In genomic region chr12:101939856-101940265, GRCh38 we compare ENCODE assay signal across 8 cellular contexts.
A peak's percentile ranks its signal among the peaks of the same experiment; 100 is the strongest.
DNase-seq lines count a peak whose midpoint lies in the region; ATAC-seq and TF ChIP-seq lines count a peak whose summit lies in the region.

No MANE protein-coding gene starts in this region.

- ATAC-seq in GM19455 (IDR thresholded peaks at IDR 0.05; ENCODE audit: unreplicated experiment): peak; percentile 29
- ATAC-seq in HG03097 (IDR thresholded peaks at IDR 0.05; ENCODE audit: low FRiP score, unreplicated experiment): no peak

- peak overlapping the region in 1 of 5 experiments; percentile 51 for H3K4me3 Mint-ChIP-seq in brain

- no peaks in the 10 kb centered on the region for H3K36me3 Mint-ChIP-seq in brain

- peaks cover 20% of the 10 kb centered on the region for H3K4me1 Mint-ChIP-seq in brain

- peaks cover 4% of the 10 kb centered on the region for H3K27me3 Mint-ChIP-seq in brain

- TF ChIP-seq CTCF in brain (conservative IDR thresholded peaks at IDR 0.05): peak; percentile 89 to 91

- H3K9me3 Mint-ChIP-seq in brain: no peaks in the 10 kb centered on the region

- DNase-seq in AG20443 (ENCODE audit: low spot score) (peak; percentile 70), NCI-H146 treated with DMSO at 0.1 percent for 48 hours (lab: John Stamatoyannopoulos, UW; ENCODE audit: unreplicated experiment) (peak; percentile 29), T-helper 2 cell (peak in 4 of 5 experiments; percentile 4 to 83 (median 14)), inferior parietal cortex (ENCODE audit: extremely low spot score) (peak; percentile 69)
- peak; percentile 17 to 22 for DNase-seq in stimulated activated CD4-positive, alpha-beta T cell treated with anti-CD3 and anti-CD28 coated beads, Interleukin-15, amount 100 ng/mL, for 48 hours (ENCODE audit: low read depth in 2 of 2)

- peak overlapping the region in 4 of 5 experiments; percentile 64 to 77 (median 70) for H3K27ac Mint-ChIP-seq in brain

Comparison
In these comparisons a context has a peak if more than half of its experiments do, and no peak if none do; other contexts are left out.
1. DNase-seq: peak in every context shown above with its lines; median percentile 70 in AG20443; 69 in inferior parietal cortex; 29 in NCI-H146 treated with DMSO at 0.1 percent for 48 hours; 20 in stimulated activated CD4-positive, alpha-beta T cell treated with anti-CD3 and anti-CD28 coated beads, Interleukin-15, amount 100 ng/mL, for 48 hours; 14 in T-helper 2 cell.